In genomic region chr14:105316563-105316941, GRCh38 we compare ENCODE assay signal across 1 cellular context.
A peak's percentile ranks its signal among the peaks of the same experiment; 100 is the strongest.
TF ChIP-seq lines count a peak whose summit lies in the region.

No MANE protein-coding gene starts in this region.

TF ChIP-seq in HEK293, 187 proteins besides CTCF, POLR2A, EP300 and RAD21 (continued from another document):
- TF ChIP-seq PATZ1 (tag by site-specific recombination; IDR thresholded peaks at IDR 0.05), result 0 out of 2 replicates have a peak, but pooled peaks have one; percentile 35
